Comparison of ENCODE assay signal across 8 cellular contexts in genomic region chr12:67269632-67270578, GRCh38. TPM values are rescaled to one million over a fixed set of nuclear protein-coding genes. Genes with fewer than 3 reads are reported as not detected.
DNase-seq lines count a peak whose midpoint lies in the region; FAIRE-seq and TF ChIP-seq lines count a peak whose summit lies in the region.

No MANE protein-coding gene starts in this region.

- H3K36me3 ChIP-seq in keratinocyte (ENCODE audit: control insufficient read depth in 2 of 2, extremely low read depth in 1 of 2, insufficient read depth in 2 of 2, low read length in 2 of 2): no peaks in the 10 kb centered on the region

- TF ChIP-seq CTCF in GM12864 (IDR thresholded peaks at IDR 0.05; ENCODE audit: low read depth, low read length, missing control alignments) (peak; percentile 8), keratinocyte (optimal IDR thresholded peaks at IDR 0.05 in 1 of 3, IDR thresholded peaks at IDR 0.05 in 1 of 3, conservative IDR thresholded peaks at IDR 0.05 in 1 of 3; ENCODE audit: extremely low read depth in 1 of 3, insufficient read depth in 2 of 3, low read length in 3 of 3) (no peak)

- peak overlapping the region; percentile 91 for H3K4me2 ChIP-seq in keratinocyte (ENCODE audit: control insufficient read depth, extremely low read depth, insufficient read depth, low read depth, low read length)

- DNase-seq in GM12864 (ENCODE audit: low read depth) (no peak), HCEC 1CT (peak; percentile 9), MV-4-11 (lab: John Stamatoyannopoulos, UW) (peak; percentile 13), UCSD-AML1 (lab: John Stamatoyannopoulos, UW; ENCODE audit: unreplicated experiment) (peak; percentile 62), T47D (ENCODE audit: low read depth in 1 of 2, low spot score in 1 of 2) (peak; percentile 7 to 49), keratinocyte (ENCODE audit: low read depth, low spot score) (no peak), OCI-M2 (lab: John Stamatoyannopoulos, UW; ENCODE audit: unreplicated experiment) (no peak)
- DNase-seq in stimulated activated CD4-positive, alpha-beta T cell treated with anti-CD3 and anti-CD28 coated beads, Interleukin-1b, Interleukin-23, amount 100 ng/mL, for 24 hours (ENCODE audit: low read depth in 4 of 4, low spot score in 1 of 4): peak; percentile 11 to 28 (median 19)

- H3K4me3 ChIP-seq in GM12864 (ENCODE audit: low read depth, low read length): peak overlapping the region; percentile 97
- peak overlapping the region; percentile 96 to 98 (median 97) for H3K4me3 ChIP-seq in keratinocyte (ENCODE audit: control insufficient read depth in 2 of 3, extremely low read depth in 1 of 3, insufficient read depth in 2 of 3, low read depth in 1 of 3, low read length in 3 of 3)

- peak overlapping the region; percentile 90 for H3K9ac ChIP-seq in keratinocyte (ENCODE audit: control insufficient read depth, extremely low read depth, insufficient read depth, low read length)

- peak overlapping the region; percentile 82 for H2AFZ ChIP-seq in keratinocyte (ENCODE audit: control insufficient read depth, low read length)

- peak overlapping the region; percentile 97 for H3K27ac ChIP-seq in keratinocyte (ENCODE audit: control insufficient read depth, insufficient read depth, low read length)

- in situ Hi-C loops in T47D (cut with HindIII; ENCODE audit: low pct_unique_long_range_greater_than_20kb, low sequenced_read_pairs): no loop called here

- H3K4me1 ChIP-seq in keratinocyte (ENCODE audit: control insufficient read depth, extremely low read depth, insufficient read depth, low read length): peaks cover 20% of the 10 kb centered on the region

- dilution Hi-C loops in keratinocyte (cut with MboI; ENCODE audit: extremely low pct_ligation_motif_present, low sequenced_read_pairs): no loop called here

- FAIRE-seq in keratinocyte (lab: Jason Lieb, UNC): no peak

- H4K20me1 ChIP-seq in keratinocyte (ENCODE audit: control insufficient read depth, extremely low read depth, insufficient read depth, low read length): no peaks in the 10 kb centered on the region

- no peaks in the 10 kb centered on the region for H3K27me3 ChIP-seq in keratinocyte (ENCODE audit: control insufficient read depth, extremely low read depth, insufficient read depth, low read length)

- peaks cover 53% of the 10 kb centered on the region for H3K79me2 ChIP-seq in keratinocyte (ENCODE audit: control insufficient read depth, insufficient read depth, low read length)

- no peaks in the 10 kb centered on the region for H3K9me1 ChIP-seq in keratinocyte (ENCODE audit: control insufficient read depth, extremely low read depth, insufficient read depth, low read length)

- no peaks in the 10 kb centered on the region for H3K9me3 ChIP-seq in keratinocyte (ENCODE audit: control insufficient read depth, low read depth, low read length)

RNA-seq across cellular contexts. Expression of gene CAND1, which starts 0.7 kb away (rescaled TPM):
- 56.0 to 121 TPM (median 80.7 TPM) in 3 replicates for polyA plus RNA-seq in keratinocyte
- 57.9 TPM for polyA plus RNA-seq in keratinocyte (2011; ENCODE audit: low read depth)
- polyA plus RNA-seq in keratinocyte (2011; cell fraction: cytosol; rRNA removed): 26.7 and 56.4 TPM in 2 replicates
- 63.0 and 86.8 TPM in 2 replicates for polyA plus RNA-seq in keratinocyte (2011; cell fraction: nucleus; rRNA removed)
- polyA plus RNA-seq in keratinocyte (2012; ENCODE audit: low replicate concordance): 49.1 and 66.4 TPM in 2 replicates
- 21.2 to 132 TPM (median 60.6 TPM) in 3 replicates for polyA minus RNA-seq in keratinocyte
- 62.3 TPM for polyA minus RNA-seq in keratinocyte (2011; cell fraction: cytosol; rRNA and poly(A)+ RNA removed)
- polyA minus RNA-seq in keratinocyte (2011; cell fraction: nucleus; rRNA and poly(A)+ RNA removed): 48.9 and 141 TPM in 2 replicates

Comparison
In these comparisons a context has a peak if more than half of its experiments do, and no peak if none do; other contexts are left out.
1. DNase-seq: peak in HCEC 1CT (single experiment), MV-4-11 (single experiment), UCSD-AML1 (single experiment), T47D (2 of 2) and stimulated activated CD4-positive, alpha-beta T cell treated with anti-CD3 and anti-CD28 coated beads, Interleukin-1b, Interleukin-23, amount 100 ng/mL, for 24 hours (4 of 4); none in GM12864 (single experiment), keratinocyte (single experiment) and OCI-M2 (single experiment).